ENCODE assay signal across 2 cellular contexts in genomic region chr11:69486056-69486772, GRCh38.
A peak's percentile ranks its signal among the peaks of the same experiment; 100 is the strongest.
TF ChIP-seq lines count a peak whose summit lies in the region.

No MANE protein-coding gene starts in this region.

TF ChIP-seq in IMR-90, 13 proteins besides CTCF, POLR2A, EP300 and RAD21:
- TF ChIP-seq FOS (IDR thresholded peaks at IDR 0.05; ENCODE audit: low read depth, low read length) = no peak
- TF ChIP-seq MXI1 (IDR thresholded peaks at IDR 0.05; ENCODE audit: borderline replicate concordance, low read depth, low read length) = no peak
- TF ChIP-seq RCOR1 (IDR thresholded peaks at IDR 0.05; ENCODE audit: insufficient replicate concordance, low read length) = no peak
- TF ChIP-seq MAFK (IDR thresholded peaks at IDR 0.05; ENCODE audit: low read depth, low read length) = no peak
- no peak for TF ChIP-seq SMC3 (IDR thresholded peaks at IDR 0.05; ENCODE audit: low read depth, low read length)
- TF ChIP-seq BHLHE40 (IDR thresholded peaks at IDR 0.05; ENCODE audit: low read depth, low read length) = no peak
- TF ChIP-seq CEBPB (IDR thresholded peaks at IDR 0.05; ENCODE audit: low read depth, low read length) = no peak
- no peak for TF ChIP-seq RFX5 (IDR thresholded peaks at IDR 0.05; ENCODE audit: low read depth, low read length)
- no peak for TF ChIP-seq USF2 (IDR thresholded peaks at IDR 0.05; ENCODE audit: low read depth, low read length)
- no peak for TF ChIP-seq MAZ (IDR thresholded peaks at IDR 0.05; ENCODE audit: borderline replicate concordance, low read depth, low read length)
- TF ChIP-seq CHD1 (IDR thresholded peaks at IDR 0.05; ENCODE audit: low read depth, low read length) = no peak
- TF ChIP-seq ELK1 (IDR thresholded peaks at IDR 0.05; ENCODE audit: borderline replicate concordance, low read depth, low read length) = no peak
- no peak for TF ChIP-seq NFE2L2 (IDR thresholded peaks at IDR 0.05; ENCODE audit: low read depth, low read length)

TF ChIP-seq in HepG2, 621 proteins besides CTCF, POLR2A, EP300 and RAD21:
- no peak for TF ChIP-seq HNF4A (CRISPR knock-in tag; IDR thresholded peaks at IDR 0.05)
- peak; percentile 14; the same call in 1 of the 2 replicates for TF ChIP-seq PHF8 (CRISPR knock-in tag; IDR thresholded peaks at IDR 0.05)
- no peak for TF ChIP-seq ATF7-NPFF (CRISPR knock-in tag; IDR thresholded peaks at IDR 0.05; ENCODE audit: low read depth)
- no peak for TF ChIP-seq FOXK2 (IDR thresholded peaks at IDR 0.05)
- 0 out of 2 replicates have a peak, but pooled peaks have one; percentile 22 for TF ChIP-seq UBTF (CRISPR knock-in tag; IDR thresholded peaks at IDR 0.05)
- TF ChIP-seq ZNF407 (CRISPR knock-in tag; IDR thresholded peaks at IDR 0.05; ENCODE audit: not compliant biosample characterization) = no peak
